Comparison of ENCODE assay signal across 8 cellular contexts in the genomic region with DNA sequence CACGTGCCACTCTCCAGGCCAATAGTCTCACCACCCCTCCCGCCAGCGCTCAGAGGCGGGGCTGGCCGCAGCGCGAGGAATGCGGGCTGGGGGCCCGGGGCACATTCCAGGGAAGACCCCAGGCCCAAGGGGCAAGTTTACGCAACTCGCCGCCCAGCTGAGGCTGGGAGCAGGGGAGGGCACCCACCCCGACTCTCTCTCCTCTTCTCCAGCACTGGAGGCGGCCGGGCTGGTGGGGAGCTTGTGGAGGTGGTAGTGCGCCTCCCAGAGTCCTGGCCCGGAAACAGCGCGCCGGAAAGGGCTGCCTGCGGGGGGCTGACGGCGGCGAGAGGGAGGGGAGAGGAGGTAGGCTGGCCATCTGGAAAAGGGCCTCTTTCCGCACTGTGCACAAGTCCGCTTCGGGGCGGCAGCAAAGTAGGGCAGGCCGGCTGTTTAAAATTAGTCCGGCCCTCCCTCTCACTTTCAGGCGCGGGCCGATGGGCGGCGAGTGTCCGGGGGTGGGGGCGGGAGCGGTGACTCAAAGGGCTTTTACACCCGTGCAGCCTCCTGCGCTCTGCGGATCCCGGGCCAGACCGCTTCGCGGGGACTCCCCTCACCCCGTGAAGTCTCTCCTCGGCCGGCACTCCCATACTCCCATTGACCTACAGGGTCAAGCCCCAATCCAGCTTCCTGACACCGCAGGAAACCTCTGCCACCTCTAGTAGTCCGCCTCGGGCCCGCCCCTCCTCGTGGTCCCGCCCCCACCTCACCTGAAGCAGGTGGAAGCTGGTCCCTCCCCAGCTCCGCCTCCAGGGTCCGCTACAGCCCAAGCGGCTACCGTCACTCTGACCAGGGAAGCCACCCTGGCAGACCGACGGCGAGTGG. TPM values are rescaled to one million over a fixed set of nuclear protein-coding genes. Genes with fewer than 3 reads are reported as not detected.
A peak's percentile ranks its signal among the peaks of the same experiment; 100 is the strongest.
DNase-seq lines count a peak whose midpoint lies in the region; ATAC-seq and TF ChIP-seq lines count a peak whose summit lies in the region.

No MANE protein-coding gene starts in this region.

- H2AK5ac ChIP-seq in IMR-90 (ENCODE audit: low read depth, low read length): peak overlapping the region; percentile 99

- peak; percentile 39; the same call in 1 of the 2 replicates for TF ChIP-seq POLR2A in IMR-90 (IDR thresholded peaks at IDR 0.05; ENCODE audit: low read depth, low read length)

- peak overlapping the region; percentile 52 for H3K9ac ChIP-seq in IMR-90 (ENCODE audit: low read depth, low read length)

- H2BK120ac ChIP-seq in IMR-90 (ENCODE audit: low read depth, low read length): peak overlapping the region; percentile 64; the same call in 1 of the 2 replicates

- ATAC-seq in GM19324 (IDR thresholded peaks at IDR 0.05; ENCODE audit: low FRiP score, unreplicated experiment) (peak; percentile 26), IMR-90 (ENCODE audit: low read depth) (peak; percentile 43), heart right ventricle (peak; percentile 37 to 76 (median 62)), HG03159 (IDR thresholded peaks at IDR 0.05; ENCODE audit: unreplicated experiment) (no peak)

- no peaks in the 10 kb centered on the region for H3K36me3 ChIP-seq in IMR-90 (ENCODE audit: control insufficient read depth, insufficient read depth, low read length)
- H3K36me3 ChIP-seq in heart right ventricle: peaks cover 0 to 5% (median 0%) of the 10 kb centered on the region in 9 donors

- no peaks in the 10 kb centered on the region for H3K27me3 ChIP-seq in IMR-90 (ENCODE audit: control insufficient read depth, insufficient read depth, low read length)
- H3K27me3 ChIP-seq in heart right ventricle: peaks cover 0 to 34% (median 0%) of the 10 kb centered on the region in 7 donors

- WGBS in IMR-90 (ENCODE audit: extremely low coverage in 2 of 2, insufficient read length in 1 of 2), 2 experiments: 0% methylated on average over 17 of the region's 61 CpGs; no CpG with 5 or more reads in 1 of the 2 experiments
- WGBS in heart right ventricle, 2 donors: 1% methylated on average over 55 to 61 of the region's 61 CpGs

- peak overlapping the region; percentile 97 for H2AK9ac ChIP-seq in IMR-90 (replicated peaks; ENCODE audit: low read depth, low read length, poor library complexity)

- peak overlapping the region; percentile 87 for H2BK5ac ChIP-seq in IMR-90 (ENCODE audit: low read depth, low read length, poor library complexity, severe bottlenecking)

- peak; percentile 34 for TF ChIP-seq RAD21 in IMR-90 (IDR thresholded peaks at IDR 0.05; ENCODE audit: low read length)

- H4K8ac ChIP-seq in IMR-90 (ENCODE audit: low read depth in 2 of 2, low read length in 2 of 2): peak overlapping the region; percentile 61 to 94

- CTCF ChIA-PET in IMR-90 (lab: Yijun Ruan, JAX): interaction anchor here (2.3 kb wide), 1 partner anchor 14 kb away, joined by 5 read pairs; no protein-coding TSS in a partner anchor

- H2BK20ac ChIP-seq in IMR-90 (ENCODE audit: low read depth, low read length): no peak overlapping the region

- peak overlapping the region; percentile 7; the same call in 1 of the 2 replicates for H3K18ac ChIP-seq in IMR-90 (ENCODE audit: low read depth, low read length)

- peak overlapping the region; percentile 92; the same call in 1 of the 2 replicates for H3K23ac ChIP-seq in IMR-90 (ENCODE audit: low read depth, low read length)

- in situ Hi-C loops in IMR-90 (cut with MboI; ENCODE audit: low sequenced_read_pairs) (no loop called here), SK-MEL-5 (cut with HindIII; ENCODE audit: low pct_unique_long_range_greater_than_20kb, low sequenced_read_pairs) (no loop called here)

- POLR2A ChIA-PET in IMR-90 (lab: Charles Lee; ENCODE audit: unreplicated experiment): no interaction called here

- TF ChIP-seq CTCF in IMR-90 (conservative IDR thresholded peaks at IDR 0.05; ENCODE audit: low read depth, low read length) (peak; percentile 42), heart right ventricle (IDR thresholded peaks at IDR 0.05) (peak in 8 of 9 donors; percentile 13 to 62 (median 48))

- H3K4me3 ChIP-seq in IMR-90 (ENCODE audit: insufficient read depth, low read depth, low read length) (peak overlapping the region; percentile 89), heart right ventricle (peak overlapping the region; percentile 69 to 97 (median 84))

- peak; percentile 86 for DNase-seq in CD1c-positive myeloid dendritic cell (ENCODE audit: extremely low spot score)
- peak; percentile 85 for DNase-seq in IMR-90
- DNase-seq in SK-MEL-5 (ENCODE audit: low read depth, low spot score): peak; percentile 59
- peak; percentile 85 for DNase-seq in amniotic epithelial cell (ENCODE audit: low read depth)
- DNase-seq in heart right ventricle: peak; percentile 84 to 88
- peak; percentile 31 for DNase-seq in pons (ENCODE audit: low spot score)

- peak overlapping the region; percentile 26; the same call in 1 of the 3 replicates for H2BK15ac ChIP-seq in IMR-90 (ENCODE audit: low read depth, low read length)

- H3K4me2 ChIP-seq in IMR-90 (ENCODE audit: low read depth, low read length): peak overlapping the region; percentile 69

- peak overlapping the region; percentile 80 for H3K56ac ChIP-seq in IMR-90 (ENCODE audit: extremely low read depth, insufficient read depth, low read length)

- dilution Hi-C loops in IMR-90 (cut with HindIII; ENCODE audit: low sequenced_read_pairs, unreplicated experiment): no loop called here

- BruUV-seq in IMR-90 (replicated peaks; lab: Mats Ljungman, UMichigan): no TSS peak

- peak overlapping the region; percentile 88 for H4K91ac ChIP-seq in IMR-90 (ENCODE audit: insufficient read depth, low read depth, low read length)

- H3K9me1 ChIP-seq in IMR-90 (ENCODE audit: insufficient read depth, low read length): peaks cover 33% of the 10 kb centered on the region

- H3K79me1 ChIP-seq in IMR-90 (ENCODE audit: low read depth in 1 of 2, low read length in 2 of 2): peaks cover 22 to 71% of the 10 kb centered on the region in 2 experiments; a peak in 3 of 4 replicates

- H3K14ac ChIP-seq in IMR-90 (replicated peaks; ENCODE audit: low read depth, low read length): peak overlapping the region; percentile 64

- H3K9me3 ChIP-seq in IMR-90 (ENCODE audit: control insufficient read depth, insufficient read depth, low read length): no peaks in the 10 kb centered on the region
- no peaks in the 10 kb centered on the region for H3K9me3 ChIP-seq in heart right ventricle

- peak overlapping the region; percentile 96 for H3K4ac ChIP-seq in IMR-90 (ENCODE audit: low read depth, low read length)

- H3K4me1 ChIP-seq in IMR-90 (ENCODE audit: control insufficient read depth, insufficient read depth, low read length): peaks cover 48% of the 10 kb centered on the region
- peaks cover 33 to 77% (median 66%) of the 10 kb centered on the region in 9 donors for H3K4me1 ChIP-seq in heart right ventricle

- H4K5ac ChIP-seq in IMR-90 (ENCODE audit: low read depth, low read length): peak overlapping the region; percentile 17

- peak overlapping the region; percentile 90 for H2AFZ ChIP-seq in IMR-90 (replicated peaks; ENCODE audit: low read length, poor library complexity)

- H3K27ac ChIP-seq in IMR-90 (ENCODE audit: insufficient read depth, low read length) (peak overlapping the region; percentile 88), heart right ventricle (peak overlapping the region; percentile 93 to 99 (median 96))

- no peaks in the 10 kb centered on the region; the same call in 1 of the 2 replicates for H4K20me1 ChIP-seq in IMR-90 (ENCODE audit: insufficient read depth, low read length)

- intact Hi-C loops in IMR-90 (cut with micrococcal nuclease) (loop anchor here (1.0 to 5.0 kb wide), 2 partner anchors 19 to 146 kb away; partner anchors contain the start of genes TMEM208 and TPPP3), heart right ventricle (cut with DNase I) (loop anchor here in 2 of 10 donors (2.0 to 5.0 kb wide), 3 partner anchors 20 to 64 kb away; partner anchors contain the start of genes E2F4 (in 1 of the 2), EXOC3L1 (in 1 of the 2), MATCAP1 (in 1 of the 2) and TMEM208 (in 1 of the 2))

RNA-seq across cellular contexts. Expression of gene FHOD1, which starts 1.0 kb away (rescaled TPM):
- 13.1 and 13.8 TPM in 2 replicates for total RNA-seq in IMR-90 (2012; rRNA removed)
- 64.0 and 71.4 TPM in 2 replicates for polyA plus RNA-seq in IMR-90 (2012; rRNA removed)
- 41.0 and 42.3 TPM in 2 replicates for polyA plus RNA-seq in IMR-90 (2012; cell fraction: cytosol; rRNA removed)
- 260 and 582 TPM in 2 replicates for polyA plus RNA-seq in IMR-90 (2012; cell fraction: nucleus; rRNA removed; ENCODE audit: low replicate concordance)
- total RNA-seq in SK-MEL-5 (2014; rRNA removed; shearing (Covaris generic)): 10.5 and 11.3 TPM in 2 replicates
- polyA plus RNA-seq in SK-MEL-5 (2015; cell fraction: cytosol; rRNA removed): 16.8 and 17.4 TPM in 2 replicates
- 111 and 113 TPM in 2 replicates for polyA plus RNA-seq in SK-MEL-5 (2015; cell fraction: nucleus; rRNA removed)
- total RNA-seq in heart right ventricle: 10 to 100 TPM; 11.6 to 26.2 (median 19.1) TPM
- 10 to 100 TPM; 16.6 to 71.1 TPM for polyA plus RNA-seq in heart right ventricle

RNA-seq across cellular contexts. Expression of gene SLC9A5, which starts 2.5 kb away (rescaled TPM):
- total RNA-seq in IMR-90 (2012; rRNA removed) (1.8 and 2.5 TPM in 2 replicates), heart right ventricle (1 to 10 TPM in 6 of 10 donors, under 1 TPM in 4; 0.71 to 2.4 (median 1.0) TPM)
- polyA plus RNA-seq in IMR-90 (2012; rRNA removed) (5.4 and 5.7 TPM in 2 replicates), heart right ventricle (1 to 10 TPM in 1 of 2 donors, under 1 TPM in 1; 0.26 to 1.5 TPM)
- 2.5 and 4.1 TPM in 2 replicates for polyA plus RNA-seq in IMR-90 (2012; cell fraction: cytosol; rRNA removed)
- 56.1 and 64.8 TPM in 2 replicates for polyA plus RNA-seq in IMR-90 (2012; cell fraction: nucleus; rRNA removed; ENCODE audit: low replicate concordance)
- 0.21 and 0.37 TPM in 2 replicates for total RNA-seq in SK-MEL-5 (2014; rRNA removed; shearing (Covaris generic))
- polyA plus RNA-seq in SK-MEL-5 (2015; cell fraction: cytosol; rRNA removed): 0.24 and 0.57 TPM in 2 replicates
- 7.3 and 9.0 TPM in 2 replicates for polyA plus RNA-seq in SK-MEL-5 (2015; cell fraction: nucleus; rRNA removed)

RNA-seq across cellular contexts. Expression of gene TMEM208, which starts 19.4 kb away (rescaled TPM):
- 41.7 and 65.6 TPM in 2 replicates for total RNA-seq in IMR-90 (2012; rRNA removed)
- polyA plus RNA-seq in IMR-90 (2012; rRNA removed): 66.5 and 68.8 TPM in 2 replicates
- polyA plus RNA-seq in IMR-90 (2012; cell fraction: cytosol; rRNA removed): 73.8 and 83.8 TPM in 2 replicates
- polyA plus RNA-seq in IMR-90 (2012; cell fraction: nucleus; rRNA removed; ENCODE audit: low replicate concordance): 75.2 and 101 TPM in 2 replicates
- 60.7 and 75.5 TPM in 2 replicates for total RNA-seq in SK-MEL-5 (2014; rRNA removed; shearing (Covaris generic))
- 89.7 and 128 TPM in 2 replicates for polyA plus RNA-seq in SK-MEL-5 (2015; cell fraction: cytosol; rRNA removed)
- 33.9 and 37.1 TPM in 2 replicates for polyA plus RNA-seq in SK-MEL-5 (2015; cell fraction: nucleus; rRNA removed)
- 10 to 100 TPM in 6 of 10 donors, 1 to 10 TPM in 4; 7.6 to 22.1 (median 11.7) TPM for total RNA-seq in heart right ventricle
- 10 to 100 TPM; 74.7 to 92.0 TPM for polyA plus RNA-seq in heart right ventricle

RNA-seq across cellular contexts. Expression of gene PLEKHG4, which starts 33.0 kb away (rescaled TPM):
- total RNA-seq in IMR-90 (2012; rRNA removed) (8.3 and 14.0 TPM in 2 replicates), heart right ventricle (1 to 10 TPM in 4 of 10 donors, under 1 TPM in 6; 0.25 to 2.5 (median 0.61) TPM)
- polyA plus RNA-seq in IMR-90 (2012; rRNA removed) (50.7 and 56.8 TPM in 2 replicates), heart right ventricle (1 to 10 TPM; 1.3 to 2.9 TPM)
- 15.6 and 26.1 TPM in 2 replicates for polyA plus RNA-seq in IMR-90 (2012; cell fraction: cytosol; rRNA removed)
- polyA plus RNA-seq in IMR-90 (2012; cell fraction: nucleus; rRNA removed; ENCODE audit: low replicate concordance): 214 and 556 TPM in 2 replicates
- total RNA-seq in SK-MEL-5 (2014; rRNA removed; shearing (Covaris generic)): 10.5 and 12.9 TPM in 2 replicates
- polyA plus RNA-seq in SK-MEL-5 (2015; cell fraction: cytosol; rRNA removed): 14.5 and 17.1 TPM in 2 replicates
- 129 and 130 TPM in 2 replicates for polyA plus RNA-seq in SK-MEL-5 (2015; cell fraction: nucleus; rRNA removed)

RNA-seq across cellular contexts. Expression of gene ELMO3, which starts 47.4 kb away (rescaled TPM):
- total RNA-seq in IMR-90 (2012; rRNA removed): 0.28 and 0.36 TPM in 2 replicates
- 1.6 and 1.9 TPM in 2 replicates for polyA plus RNA-seq in IMR-90 (2012; rRNA removed)
- polyA plus RNA-seq in IMR-90 (2012; cell fraction: cytosol; rRNA removed): 0.70 and 0.78 TPM in 2 replicates
- polyA plus RNA-seq in IMR-90 (2012; cell fraction: nucleus; rRNA removed; ENCODE audit: low replicate concordance): 7.2 and 21.3 TPM in 2 replicates
- 0.61 and 0.90 TPM in 2 replicates for total RNA-seq in SK-MEL-5 (2014; rRNA removed; shearing (Covaris generic))
- 0.04 and 0.39 TPM in 2 replicates for polyA plus RNA-seq in SK-MEL-5 (2015; cell fraction: cytosol; rRNA removed)
- 25.2 and 29.4 TPM in 2 replicates for polyA plus RNA-seq in SK-MEL-5 (2015; cell fraction: nucleus; rRNA removed)
- total RNA-seq in heart right ventricle: 1 to 10 TPM in 1 of 10 donors, under 1 TPM in 9; 0.19 to 1.1 (median 0.42) TPM
- polyA plus RNA-seq in heart right ventricle: 1 to 10 TPM; 1.3 to 1.9 TPM

Comparison
In these comparisons a context has a peak if more than half of its experiments do, and no peak if none do; other contexts are left out.
1. DNase-seq: peak in every context shown above with its lines; median percentile 86 in CD1c-positive myeloid dendritic cell; 86 in heart right ventricle; 85 in IMR-90; 85 in amniotic epithelial cell; 59 in SK-MEL-5; 31 in pons.